Comparison of ENCODE assay signal across 8 cellular contexts in genomic region chr6:20319520-20320357, GRCh38.
DNase-seq lines count a peak whose midpoint lies in the region; ATAC-seq, FAIRE-seq and TF ChIP-seq lines count a peak whose summit lies in the region.

No MANE protein-coding gene starts in this region.

- TF ChIP-seq POLR2A in GM12878 (IDR thresholded peaks at IDR 0.05; ENCODE audit: low read depth, low read length) = peak; percentile 78

- ATAC-seq in GM18907 (IDR thresholded peaks at IDR 0.05; ENCODE audit: unreplicated experiment) (peak; percentile 99), HG03039 (IDR thresholded peaks at IDR 0.05; ENCODE audit: unreplicated experiment) (peak; percentile 99), T-helper 17 cell (peak; percentile 92), GM12878 (peak; percentile 99)

- no peaks in the 10 kb centered on the region for H3K9me3 ChIP-seq in T-helper 17 cell (ENCODE audit: control insufficient read depth, low read length, poor library complexity, severe bottlenecking)
- H3K9me3 ChIP-seq in GM12878 (replicated peaks; ENCODE audit: control insufficient read depth, insufficient read depth, low read length) = peaks cover 6% of the 10 kb centered on the region; the same call in 2 of the 3 replicates

- H3K36me3 Mint-ChIP-seq in T-helper 17 cell (ENCODE audit: low read depth) = no peaks in the 10 kb centered on the region

- no peaks in the 10 kb centered on the region for H3K36me3 ChIP-seq in GM12878 (ENCODE audit: control insufficient read depth in 2 of 2, insufficient read depth in 2 of 2, low read length in 1 of 2)

- no peaks in the 10 kb centered on the region for H3K79me2 ChIP-seq in GM12878 (ENCODE audit: control insufficient read depth, insufficient read depth, low read length)

- H2AFZ ChIP-seq in GM12878 (ENCODE audit: control insufficient read depth, low read depth, low read length) = peak overlapping the region; percentile 75

- DNase-seq in T-helper 17 cell (peak; percentile 47 to 57 (median 55)), GM12878 (ENCODE audit: low read depth, low spot score) (peak; percentile 98), COLO829 (ENCODE audit: low spot score) (no peak), NCI-H524 treated with DMSO at 0.1 percent for 48 hours (lab: John Stamatoyannopoulos, UW) (no peak), HPDE6-E6E7 (ENCODE audit: extremely low spot score) (no peak)
- DNase-seq in stimulated activated CD4-positive, alpha-beta T cell treated with anti-CD3 and anti-CD28 coated beads, Interleukin-2, amount 100 ng/mL, for 24 hours = peak; percentile 69 to 75

- H3K4me1 Mint-ChIP-seq in T-helper 17 cell = peaks cover 2% of the 10 kb centered on the region

- in situ Hi-C loops in GM12878 (cut with MboI) = no loop called here

- RAD21 ChIA-PET in GM12878 (lab: Charles Lee; ENCODE audit: unreplicated experiment) = interaction anchor here (0.7 to 2.0 kb wide), 17 partner anchors 15 to 215 kb away, joined by 3 to 13 read pairs (median 3); partner anchors contain the start of genes CDKAL1 and MBOAT1

- peak overlapping the region; percentile 53; the same call in 1 of the 2 replicates for H3K4me3 ChIP-seq in GM12878

- H3K4me1 ChIP-seq in GM12878 (ENCODE audit: control insufficient read depth, insufficient read depth, low read length) = peaks cover 9% of the 10 kb centered on the region; the same call in 1 of the 2 replicates

- intact Hi-C loops in GM12878 (cut with micrococcal nuclease; ENCODE audit: unreplicated experiment) = loop anchor here (2.0 kb wide), 1 partner anchor 81 kb away; the partner anchor contains the start of gene E2F3

- no peak overlapping the region for H3K27ac Mint-ChIP-seq in T-helper 17 cell

- no peaks in the 10 kb centered on the region for H4K20me1 ChIP-seq in GM12878 (ENCODE audit: control insufficient read depth, insufficient read depth)

- H3K4me2 ChIP-seq in GM12878 (ENCODE audit: control insufficient read depth, insufficient read depth) = peak overlapping the region; percentile 84

- POLR2A ChIA-PET in GM12878 (lab: Charles Lee) = interaction anchor here (0.6 to 2.4 kb wide), 8 partner anchors 18 to 861 kb away, joined by 3 to 9 read pairs (median 4); no protein-coding TSS in a partner anchor

- peak; percentile 100 for FAIRE-seq in GM12878 (lab: Jason Lieb, UNC)

- WGBS in GM12878 (ENCODE audit: insufficient coverage, insufficient replicate concordance, low lambda C conversion rate, missing lambda C conversion rate) = under 1% methylated on average over 23 of the region's 23 CpGs

- TF ChIP-seq RAD21 in GM12878 (IDR thresholded peaks at IDR 0.05; ENCODE audit: insufficient read depth, low read depth, low read length) = 0 out of 2 replicates have a peak, but pooled peaks have one; percentile 11

- H3K9ac ChIP-seq in GM12878 (ENCODE audit: control insufficient read depth, insufficient read depth, low read length) = peak overlapping the region; percentile 51

- no peak for TF ChIP-seq CTCF in GM12878 (IDR thresholded peaks at IDR 0.05 in 2 of 3, conservative IDR thresholded peaks at IDR 0.05 in 1 of 3; ENCODE audit: control insufficient read depth in 2 of 3, extremely low read depth in 1 of 3, insufficient read depth in 1 of 3, low read depth in 3 of 3, low read length in 3 of 3)

- H3K27ac ChIP-seq in GM12878 (ENCODE audit: control insufficient read depth, insufficient read depth) = peak overlapping the region; percentile 83

- peaks cover 17% of the 10 kb centered on the region for H3K27me3 Mint-ChIP-seq in T-helper 17 cell

- BruUV-seq in GM12878 (replicated peaks; lab: Mats Ljungman, UMichigan) = TSS peak; percentile 100

- SMC1A ChIA-PET in GM12878 (lab: Charles Lee; ENCODE audit: uncharacterized antibody, unreplicated experiment) = interaction anchor here (0.7 to 3.3 kb wide), 25 partner anchors 8 to 223 kb away, joined by 3 to 20 read pairs (median 4); no protein-coding TSS in a partner anchor

- H3K4me3 Mint-ChIP-seq in T-helper 17 cell = peak overlapping the region; percentile 81

- H3K27me3 ChIP-seq in GM12878 (replicated peaks in 1 of 2; ENCODE audit: control insufficient read depth in 2 of 2, insufficient read depth in 2 of 2, low read length in 1 of 2) = no peaks in the 10 kb centered on the region

- TF ChIP-seq EP300 in GM12878 (IDR thresholded peaks at IDR 0.05; ENCODE audit: borderline replicate concordance in 1 of 2, control insufficient read depth in 1 of 2, low read depth in 2 of 2, low read length in 2 of 2) = peak; percentile 42 to 95; a peak in 3 of 4 replicates

- CTCF ChIA-PET in GM12878 (lab: Yijun Ruan, JAX) = interaction anchor here (0.7 to 2.2 kb wide), 13 partner anchors 11 to 213 kb away, joined by 3 to 16 read pairs (median 4); no protein-coding TSS in a partner anchor

TF ChIP-seq in GM12878, 131 proteins besides CTCF, POLR2A, EP300 and RAD21 (continues in another document):
- TF ChIP-seq SP1 (IDR thresholded peaks at IDR 0.05; ENCODE audit: low read depth, low read length) (peak; percentile 50), MYB (IDR thresholded peaks at IDR 0.05; ENCODE audit: borderline replicate concordance, low read depth, low read length) (no peak), ZNF384 (IDR thresholded peaks at IDR 0.05; ENCODE audit: borderline replicate concordance, low read depth, low read length) (no peak), RB1 (IDR thresholded peaks at IDR 0.05; ENCODE audit: borderline replicate concordance) (peak; percentile 83; the same call in 1 of the 2 replicates), SKIL (IDR thresholded peaks at IDR 0.05; ENCODE audit: low read depth, poor library complexity, severe bottlenecking) (peak; percentile 86), SPI1 (IDR thresholded peaks at IDR 0.05; ENCODE audit: borderline replicate concordance, insufficient read depth, low read depth, low read length) (peak; percentile 100), GATAD2B (conservative IDR thresholded peaks at IDR 0.05; ENCODE audit: low read depth) (no peak; the same call in none of the 2 replicates), BACH1 (IDR thresholded peaks at IDR 0.05; ENCODE audit: borderline replicate concordance) (peak; percentile 84), ZBTB40 (IDR thresholded peaks at IDR 0.05; ENCODE audit: borderline replicate concordance) (peak; percentile 44; the same call in 1 of the 2 replicates), ELK1 (IDR thresholded peaks at IDR 0.05; ENCODE audit: low read depth, low read length) (0 out of 2 replicates have a peak, but pooled peaks have one; percentile 57), TAF1 (IDR thresholded peaks at IDR 0.05; ENCODE audit: borderline replicate concordance, low read depth, low read length) (peak; percentile 22; the same call in 1 of the 2 replicates)

Comparison
In these comparisons a context has a peak if more than half of its experiments do, and no peak if none do; other contexts are left out.
1. DNase-seq: peak in T-helper 17 cell (3 of 3), GM12878 (single experiment) and stimulated activated CD4-positive, alpha-beta T cell treated with anti-CD3 and anti-CD28 coated beads, Interleukin-2, amount 100 ng/mL, for 24 hours (2 of 2); none in COLO829 (single experiment), NCI-H524 treated with DMSO at 0.1 percent for 48 hours (single experiment) and HPDE6-E6E7 (single experiment).
2. Peak in every context shown above with its lines, with median percentiles within 50 percentile points of each other: ATAC-seq.